ENCODE assay signal across 9 cellular contexts in genomic region chr6:42141603-42142117, GRCh38. TPM values are rescaled to one million over a fixed set of nuclear protein-coding genes. Genes with fewer than 3 reads are reported as not detected.
DNase-seq lines count a peak whose midpoint lies in the region; ATAC-seq and TF ChIP-seq lines count a peak whose summit lies in the region.
"Had no signal": no experiment of that assay in that cellular context is flagged by ENCODE, and none has a peak within 500 bp of the region (broad histone marks: within the 10 kb centered on the region; RNA-seq: fewer than 3 reads in every experiment).

No MANE protein-coding gene starts in this region.

- 45 to 64% methylated on average over 13 of the region's 13 CpGs for WGBS in lung, 2 donors

- intact Hi-C loops in tibial artery (cut with DNase I; ENCODE audit: low total_unique reads), result no loop called here

- H3K36me3 ChIP-seq in lung (ENCODE audit: control insufficient read depth in 2 of 2, insufficient read depth in 2 of 2, low read length in 2 of 2), result no peaks in the 10 kb centered on the region
- H3K36me3 ChIP-seq in tibial artery, result no peaks in the 10 kb centered on the region

- peaks cover 0 to 2% of the 10 kb centered on the region in 2 donors for H3K9me3 ChIP-seq in lung (ENCODE audit: control insufficient read depth in 2 of 2, insufficient read depth in 1 of 2, low read length in 1 of 2)
- no peaks in the 10 kb centered on the region for H3K9me3 ChIP-seq in tibial artery

- ATAC-seq in lung (ENCODE audit: insufficient read depth, low FRiP score), result no peak
- no peak for ATAC-seq in HG03442 (IDR thresholded peaks at IDR 0.05; ENCODE audit: unreplicated experiment)
- no peak for ATAC-seq in HG03095 (IDR thresholded peaks at IDR 0.05; ENCODE audit: unreplicated experiment)

- H3K27ac ChIP-seq in coronary artery, result peak overlapping the region in 1 of 2 donors; percentile 46
- peak overlapping the region in 1 of 2 donors; percentile 93 for H3K27ac ChIP-seq in lung (ENCODE audit: low read depth in 1 of 2, low read length in 1 of 2)
- peak overlapping the region; percentile 53 to 57 for H3K27ac ChIP-seq in tibial artery

- H3K27me3 ChIP-seq in lung (ENCODE audit: control insufficient read depth, insufficient read depth), result no peaks in the 10 kb centered on the region
- H3K27me3 ChIP-seq in tibial artery, result peaks cover 0 to 31% of the 10 kb centered on the region in 2 donors

- peak; percentile 46 for DNase-seq in NCI-H146 (lab: John Stamatoyannopoulos, UW)
- no peak for DNase-seq in NCI-H146 treated with DMSO at 0.1 percent for 48 hours (lab: John Stamatoyannopoulos, UW; ENCODE audit: unreplicated experiment)
- no peak for DNase-seq in coronary artery (ENCODE audit: low spot score)
- DNase-seq in lung (ENCODE audit: low spot score), result no peak
- DNase-seq in tibial artery, result no peak
- DNase-seq in H4 (ENCODE audit: low spot score), result no peak
- DNase-seq: AML-193 had no signal

- peak overlapping the region; percentile 72 for H3K4me3 ChIP-seq in coronary artery
- H3K4me3 ChIP-seq in lung, result peak overlapping the region; percentile 50
- H3K4me3 ChIP-seq in tibial artery, result peak overlapping the region; percentile 44 to 50

- peaks cover 0 to 13% of the 10 kb centered on the region in 2 donors for H3K4me1 ChIP-seq in lung (ENCODE audit: control insufficient read depth in 2 of 2, insufficient read depth in 2 of 2, low read length in 2 of 2)
- peaks cover 0 to 18% (median 10%) of the 10 kb centered on the region in 4 donors for H3K4me1 ChIP-seq in tibial artery

- TF ChIP-seq CTCF in coronary artery (IDR thresholded peaks at IDR 0.05) (no peak), lung (IDR thresholded peaks at IDR 0.05; ENCODE audit: control extremely low read depth, extremely low read depth) (no peak), tibial artery (IDR thresholded peaks at IDR 0.05) (no peak)

RNA-seq across cellular contexts. Expression of gene C6orf132, which starts 0.8 kb away (rescaled TPM):
- 10 to 100 TPM in 1 of 2 donors, 1 to 10 TPM in 1; 5.9 to 33.1 TPM for total RNA-seq in lung
- 10 to 100 TPM; 11.3 to 26.1 TPM for polyA plus RNA-seq in lung
- total RNA-seq in H4 (2014; rRNA removed; shearing (Covaris generic)), result not detected in 2 replicates

RNA-seq across cellular contexts. Expression of gene GUCA1A, which starts 31.5 kb away (rescaled TPM):
- not detected for total RNA-seq in lung
- under 1 TPM; 0.02 to 0.04 TPM for polyA plus RNA-seq in lung
- total RNA-seq in H4 (2014; rRNA removed; shearing (Covaris generic)), result not detected in 2 replicates

RNA-seq across cellular contexts. Expression of gene GUCA1B, which starts 53.1 kb away (rescaled TPM):
- 1 to 10 TPM; 1.2 to 1.7 TPM for total RNA-seq in lung
- under 1 TPM; 0.44 to 0.93 TPM for polyA plus RNA-seq in lung
- total RNA-seq in H4 (2014; rRNA removed; shearing (Covaris generic)), result not detected in 2 replicates
